1 cellular context compared by ENCODE assay signal in genomic region chr11:62860835-62861563, GRCh38.
TF ChIP-seq lines count a peak whose summit lies in the region.

No MANE protein-coding gene starts in this region.

TF ChIP-seq in HepG2, 621 proteins besides CTCF, POLR2A, EP300 and RAD21 (continued from another document):
- TF ChIP-seq ZNF121 (CRISPR knock-in tag; IDR thresholded peaks at IDR 0.05) (peak; percentile 65; the same call in 1 of the 2 replicates), ZNF563 (CRISPR knock-in tag; IDR thresholded peaks at IDR 0.05) (no peak), KLF6 (CRISPR knock-in tag; IDR thresholded peaks at IDR 0.05) (no peak), MAZ (IDR thresholded peaks at IDR 0.05; ENCODE audit: borderline replicate concordance, low read depth, low read length) (no peak), MAZ (CRISPR knock-in tag; IDR thresholded peaks at IDR 0.05; ENCODE audit: low read depth) (no peak), DMTF1 (CRISPR knock-in tag; IDR thresholded peaks at IDR 0.05) (no peak), PITX1 (CRISPR knock-in tag; IDR thresholded peaks at IDR 0.05) (peak; percentile 92)
